ENCODE assay signal across 1 cellular context in the genomic region with DNA sequence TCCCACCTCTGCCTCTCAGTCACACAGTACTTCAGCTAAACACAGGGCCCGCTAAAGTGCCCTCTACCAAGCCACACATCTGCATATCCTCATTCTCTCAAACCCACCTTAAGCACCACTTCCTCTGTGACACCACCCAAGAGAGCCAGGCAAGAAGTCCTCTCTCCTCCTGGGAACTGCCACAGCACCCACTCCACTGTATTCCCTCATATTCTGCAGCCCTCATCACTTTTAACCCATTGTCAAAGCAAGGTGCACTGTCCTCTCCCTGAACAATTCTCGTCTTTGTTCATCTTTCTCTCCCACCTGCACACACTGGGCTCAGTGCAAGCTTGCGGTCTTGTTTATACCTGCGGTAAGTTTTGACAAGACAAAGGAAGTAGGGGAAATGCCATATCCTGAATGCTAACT.
A peak's percentile ranks its signal among the peaks of the same experiment; 100 is the strongest.
TF ChIP-seq lines count a peak whose summit lies in the region.

No MANE protein-coding gene starts in this region.

TF ChIP-seq in GM12878, 131 proteins besides CTCF, POLR2A, EP300 and RAD21 (continued from another document):
- TF ChIP-seq, protein P1, sequence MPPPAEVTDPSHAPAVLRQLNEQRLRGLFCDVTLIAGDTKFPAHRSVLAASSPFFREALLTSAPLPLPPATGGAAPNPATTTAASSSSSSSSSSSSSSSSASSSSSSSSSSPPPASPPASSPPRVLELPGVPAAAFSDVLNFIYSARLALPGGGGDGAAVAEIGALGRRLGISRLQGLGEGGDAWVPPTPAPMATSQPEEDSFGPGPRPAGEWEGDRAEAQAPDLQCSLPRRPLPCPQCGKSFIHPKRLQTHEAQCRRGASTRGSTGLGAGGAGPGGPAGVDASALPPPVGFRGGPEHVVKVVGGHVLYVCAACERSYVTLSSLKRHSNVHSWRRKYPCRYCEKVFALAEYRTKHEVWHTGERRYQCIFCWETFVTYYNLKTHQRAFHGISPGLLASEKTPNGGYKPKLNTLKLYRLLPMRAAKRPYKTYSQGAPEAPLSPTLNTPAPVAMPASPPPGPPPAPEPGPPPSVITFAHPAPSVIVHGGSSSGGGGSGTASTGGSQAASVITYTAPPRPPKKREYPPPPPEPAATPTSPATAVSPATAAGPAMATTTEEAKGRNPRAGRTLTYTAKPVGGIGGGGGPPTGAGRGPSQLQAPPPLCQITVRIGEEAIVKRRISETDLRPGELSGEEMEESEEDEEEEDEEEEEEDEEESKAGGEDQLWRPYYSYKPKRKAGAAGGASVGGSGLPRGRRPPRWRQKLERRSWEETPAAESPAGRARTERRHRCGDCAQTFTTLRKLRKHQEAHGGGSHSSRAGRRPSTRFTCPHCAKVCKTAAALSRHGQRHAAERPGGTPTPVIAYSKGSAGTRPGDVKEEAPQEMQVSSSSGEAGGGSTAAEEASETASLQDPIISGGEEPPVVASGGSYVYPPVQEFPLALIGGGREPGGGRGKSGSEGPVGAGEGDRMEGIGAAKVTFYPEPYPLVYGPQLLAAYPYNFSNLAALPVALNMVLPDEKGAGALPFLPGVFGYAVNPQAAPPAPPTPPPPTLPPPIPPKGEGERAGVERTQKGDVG (CRISPR knock-in tag; IDR thresholded peaks at IDR 0.05), result no peak
- TF ChIP-seq, protein P2, sequence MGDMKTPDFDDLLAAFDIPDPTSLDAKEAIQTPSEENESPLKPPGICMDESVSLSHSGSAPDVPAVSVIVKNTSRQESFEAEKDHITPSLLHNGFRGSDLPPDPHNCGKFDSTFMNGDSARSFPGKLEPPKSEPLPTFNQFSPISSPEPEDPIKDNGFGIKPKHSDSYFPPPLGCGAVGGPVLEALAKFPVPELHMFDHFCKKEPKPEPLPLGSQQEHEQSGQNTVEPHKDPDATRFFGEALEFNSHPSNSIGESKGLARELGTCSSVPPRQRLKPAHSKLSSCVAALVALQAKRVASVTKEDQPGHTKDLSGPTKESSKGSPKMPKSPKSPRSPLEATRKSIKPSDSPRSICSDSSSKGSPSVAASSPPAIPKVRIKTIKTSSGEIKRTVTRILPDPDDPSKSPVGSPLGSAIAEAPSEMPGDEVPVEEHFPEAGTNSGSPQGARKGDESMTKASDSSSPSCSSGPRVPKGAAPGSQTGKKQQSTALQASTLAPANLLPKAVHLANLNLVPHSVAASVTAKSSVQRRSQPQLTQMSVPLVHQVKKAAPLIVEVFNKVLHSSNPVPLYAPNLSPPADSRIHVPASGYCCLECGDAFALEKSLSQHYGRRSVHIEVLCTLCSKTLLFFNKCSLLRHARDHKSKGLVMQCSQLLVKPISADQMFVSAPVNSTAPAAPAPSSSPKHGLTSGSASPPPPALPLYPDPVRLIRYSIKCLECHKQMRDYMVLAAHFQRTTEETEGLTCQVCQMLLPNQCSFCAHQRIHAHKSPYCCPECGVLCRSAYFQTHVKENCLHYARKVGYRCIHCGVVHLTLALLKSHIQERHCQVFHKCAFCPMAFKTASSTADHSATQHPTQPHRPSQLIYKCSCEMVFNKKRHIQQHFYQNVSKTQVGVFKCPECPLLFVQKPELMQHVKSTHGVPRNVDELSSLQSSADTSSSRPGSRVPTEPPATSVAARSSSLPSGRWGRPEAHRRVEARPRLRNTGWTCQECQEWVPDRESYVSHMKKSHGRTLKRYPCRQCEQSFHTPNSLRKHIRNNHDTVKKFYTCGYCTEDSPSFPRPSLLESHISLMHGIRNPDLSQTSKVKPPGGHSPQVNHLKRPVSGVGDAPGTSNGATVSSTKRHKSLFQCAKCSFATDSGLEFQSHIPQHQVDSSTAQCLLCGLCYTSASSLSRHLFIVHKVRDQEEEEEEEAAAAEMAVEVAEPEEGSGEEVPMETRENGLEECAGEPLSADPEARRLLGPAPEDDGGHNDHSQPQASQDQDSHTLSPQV (IDR thresholded peaks at IDR 0.05), result no peak
- TF ChIP-seq IKZF1 (conservative IDR thresholded peaks at IDR 0.05) (peak; percentile 90), FOXK2 (IDR thresholded peaks at IDR 0.05) (no peak), HCFC1 (IDR thresholded peaks at IDR 0.05; ENCODE audit: low read length) (no peak), TARDBP (IDR thresholded peaks at IDR 0.05; ENCODE audit: borderline replicate concordance) (no peak), YBX1 (IDR thresholded peaks at IDR 0.05) (no peak), ZBED1 (IDR thresholded peaks at IDR 0.05; ENCODE audit: borderline replicate concordance) (no peak), HDAC2 (IDR thresholded peaks at IDR 0.05) (no peak), KAT2A (conservative IDR thresholded peaks at IDR 0.05; ENCODE audit: control insufficient read depth, low read depth, low read length) (no peak), SMARCA5 (IDR thresholded peaks at IDR 0.05) (no peak), HDGF (IDR thresholded peaks at IDR 0.05) (peak; percentile 56; the same call in 1 of the 2 replicates)
- TF ChIP-seq, protein P3, sequence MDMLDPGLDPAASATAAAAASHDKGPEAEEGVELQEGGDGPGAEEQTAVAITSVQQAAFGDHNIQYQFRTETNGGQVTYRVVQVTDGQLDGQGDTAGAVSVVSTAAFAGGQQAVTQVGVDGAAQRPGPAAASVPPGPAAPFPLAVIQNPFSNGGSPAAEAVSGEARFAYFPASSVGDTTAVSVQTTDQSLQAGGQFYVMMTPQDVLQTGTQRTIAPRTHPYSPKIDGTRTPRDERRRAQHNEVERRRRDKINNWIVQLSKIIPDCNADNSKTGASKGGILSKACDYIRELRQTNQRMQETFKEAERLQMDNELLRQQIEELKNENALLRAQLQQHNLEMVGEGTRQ (IDR thresholded peaks at IDR 0.05; ENCODE audit: borderline replicate concordance, low read depth, low read length), result no peak
- TF ChIP-seq, protein P4, sequence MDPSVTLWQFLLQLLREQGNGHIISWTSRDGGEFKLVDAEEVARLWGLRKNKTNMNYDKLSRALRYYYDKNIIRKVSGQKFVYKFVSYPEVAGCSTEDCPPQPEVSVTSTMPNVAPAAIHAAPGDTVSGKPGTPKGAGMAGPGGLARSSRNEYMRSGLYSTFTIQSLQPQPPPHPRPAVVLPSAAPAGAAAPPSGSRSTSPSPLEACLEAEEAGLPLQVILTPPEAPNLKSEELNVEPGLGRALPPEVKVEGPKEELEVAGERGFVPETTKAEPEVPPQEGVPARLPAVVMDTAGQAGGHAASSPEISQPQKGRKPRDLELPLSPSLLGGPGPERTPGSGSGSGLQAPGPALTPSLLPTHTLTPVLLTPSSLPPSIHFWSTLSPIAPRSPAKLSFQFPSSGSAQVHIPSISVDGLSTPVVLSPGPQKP (IDR thresholded peaks at IDR 0.05; ENCODE audit: low read depth, low read length), result no peak
